ENCODE assay signal across 18 cellular contexts in the genomic region with DNA sequence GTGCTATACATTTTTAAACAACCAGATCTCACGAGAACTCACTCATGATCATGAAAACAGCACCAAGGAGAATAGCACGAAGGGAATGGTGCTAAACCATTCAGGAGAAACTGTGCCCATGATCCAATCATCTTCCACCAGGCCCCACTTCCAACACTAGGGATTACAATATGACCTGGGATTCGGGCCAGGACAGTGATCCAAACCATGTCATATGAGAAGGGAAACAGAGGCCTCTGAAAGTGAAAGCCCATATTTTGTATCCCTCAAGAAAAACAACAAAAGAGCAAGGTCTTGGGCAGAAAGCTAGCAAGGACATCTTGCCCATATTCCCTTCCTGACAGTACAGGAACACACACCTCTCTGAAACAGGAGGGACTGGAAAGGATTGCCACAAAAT.
DNase-seq lines count a peak whose midpoint lies in the region; ATAC-seq and TF ChIP-seq lines count a peak whose summit lies in the region.
"Had no signal": no experiment of that assay in that cellular context is flagged by ENCODE, and none has a peak within 500 bp of the region (broad histone marks: within the 10 kb centered on the region; RNA-seq: fewer than 3 reads in every experiment).

No MANE protein-coding gene starts in this region.

- H3K27me3 ChIP-seq in rectal smooth muscle tissue (ENCODE audit: control insufficient read depth, insufficient read depth, low read length) (peaks cover 4% of the 10 kb centered on the region), body of pancreas (no peaks in the 10 kb centered on the region)
- H3K27me3 ChIP-seq: BLaER1 had no signal

- DNase-seq in NCI-H2029 (lab: John Stamatoyannopoulos, UW) (peak; percentile 3), NCI-H2029 treated with DMSO at 0.1 percent for 48 hours (lab: John Stamatoyannopoulos, UW) (no peak), medulla oblongata (ENCODE audit: extremely low spot score) (peak; percentile 11), OCI-M1 (lab: John Stamatoyannopoulos, UW) (no peak), NCI-H1105 treated with DMSO at 0.1 percent for 48 hours (lab: John Stamatoyannopoulos, UW) (no peak), body of pancreas (no peak)
- DNase-seq: 8988T; AML-193; Calu3; CD4-positive, CD25-positive, alpha-beta regulatory T cell; DMS153; DMS79 treated with DMSO at 0.1 percent for 48 hours; EL; GDM1 had no signal

- H3K36me3 ChIP-seq in rectal smooth muscle tissue (ENCODE audit: control insufficient read depth, insufficient read depth, low read length) (no peaks in the 10 kb centered on the region), body of pancreas (replicated peaks in 1 of 2; ENCODE audit: insufficient read depth in 1 of 2, low read depth in 2 of 2) (no peaks in the 10 kb centered on the region)
- H3K36me3 ChIP-seq: BLaER1, HAP-1 had no signal

- H3K4me1 ChIP-seq in rectal smooth muscle tissue (ENCODE audit: control insufficient read depth, insufficient read depth, low read length) (peaks cover 6% of the 10 kb centered on the region), body of pancreas (peaks cover 3% of the 10 kb centered on the region)
- H3K4me1 ChIP-seq: BLaER1, HAP-1 had no signal

- no peak for TF ChIP-seq CTCF in body of pancreas (IDR thresholded peaks at IDR 0.05)

- H3K9me3 ChIP-seq in body of pancreas = no peaks in the 10 kb centered on the region
- H3K9me3 ChIP-seq: HAP-1 had no signal

- 71 to 79% methylated on average over 3 of the region's 3 CpGs for WGBS in body of pancreas, 2 donors

- TF ChIP-seq POLR2A in body of pancreas (IDR thresholded peaks at IDR 0.05) = no peak

- no peak overlapping the region for H3K9ac ChIP-seq in rectal smooth muscle tissue (ENCODE audit: low read length)
- H3K9ac ChIP-seq: BLaER1 had no signal

- H3K4me3 ChIP-seq in rectal smooth muscle tissue (ENCODE audit: low read length) = no peak overlapping the region
- H3K4me3 ChIP-seq in body of pancreas = no peak overlapping the region
- H3K4me3 ChIP-seq: BLaER1, HAP-1 had no signal

- intact Hi-C loops in body of pancreas (cut with DNase I) = no loop called here

- H3K27ac ChIP-seq in rectal smooth muscle tissue (ENCODE audit: low read depth, low read length) = peak overlapping the region; percentile 15
- H3K27ac ChIP-seq in body of pancreas = no peak overlapping the region
- H3K27ac ChIP-seq: BLaER1, HL-60 had no signal

- ATAC-seq in body of pancreas = no peak

Comparison
In these comparisons a context has a peak if more than half of its experiments do, and no peak if none do; other contexts are left out.
1. DNase-seq: peak in NCI-H2029 (single experiment) and medulla oblongata (single experiment); none in NCI-H2029 treated with DMSO at 0.1 percent for 48 hours (single experiment), OCI-M1 (single experiment), NCI-H1105 treated with DMSO at 0.1 percent for 48 hours (single experiment) and body of pancreas (0 of 4).